Comparison of ENCODE assay signal across 26 cellular contexts in the genomic region with DNA sequence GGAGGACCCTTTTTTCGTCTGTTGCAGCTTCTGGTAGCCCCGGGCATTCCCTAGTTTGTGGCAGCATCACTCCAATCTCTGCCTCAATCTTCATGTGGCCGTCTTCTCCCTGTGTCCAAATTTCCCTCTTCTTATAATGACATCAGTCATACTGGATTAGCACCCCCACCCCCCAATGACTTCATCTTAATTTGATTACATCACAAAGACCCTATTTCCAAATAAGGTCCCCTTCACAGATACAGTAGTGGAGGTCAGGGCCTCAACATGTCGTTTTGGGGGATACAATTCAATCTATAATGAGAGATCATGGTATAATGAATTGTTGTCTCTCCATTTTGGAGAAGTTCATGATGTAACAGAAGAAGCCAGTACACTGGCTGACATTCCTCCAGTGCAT. TPM values are rescaled to one million over a fixed set of nuclear protein-coding genes. Genes with fewer than 3 reads are reported as not detected.
A peak's percentile ranks its signal among the peaks of the same experiment; 100 is the strongest.
DNase-seq lines count a peak whose midpoint lies in the region; ATAC-seq and TF ChIP-seq lines count a peak whose summit lies in the region.
"Had no signal": no experiment of that assay in that cellular context is flagged by ENCODE, and none has a peak within 500 bp of the region (broad histone marks: within the 10 kb centered on the region; RNA-seq: fewer than 3 reads in every experiment).

No MANE protein-coding gene starts in this region.

- no peaks in the 10 kb centered on the region for H3K36me3 ChIP-seq in HEK293 (ENCODE audit: control insufficient read depth in 2 of 2, insufficient read depth in 1 of 2, low read length in 2 of 2)
- H3K36me3 ChIP-seq in MG63 = no peaks in the 10 kb centered on the region
- H3K36me3 ChIP-seq: neural progenitor cell, stomach, tibial artery had no signal

- H3K27me3 ChIP-seq in MG63 = peaks cover 5% of the 10 kb centered on the region; the same call in 1 of the 2 replicates
- H3K27me3 ChIP-seq: neural progenitor cell had no signal

- TF ChIP-seq CTCF in HEK293 (tag by site-specific recombination; IDR thresholded peaks at IDR 0.05) = no peak

- POLR2A ChIA-PET in HEK293 (lab: Yijun Ruan, JAX) = interaction anchor here (1.0 kb wide), 1 partner anchor 25 kb away, joined by 3 read pairs; no protein-coding TSS in a partner anchor

- H3K4me3 ChIP-seq in HEK293 (ENCODE audit: low read depth, low read length) (no peak overlapping the region), MG63 (no peak overlapping the region)
- H3K4me3 ChIP-seq: lung, mucosa of descending colon, neural progenitor cell, stomach, tibial artery had no signal

- H3K36me3 Mint-ChIP-seq in activated T-cell treated with anti-CD3 and anti-CD28 coated beads, Interleukin-2, amount 50 U/mL, for 4 hours (ENCODE audit: insufficient read depth) = no peaks in the 10 kb centered on the region
- peaks cover 2% of the 10 kb centered on the region for H3K36me3 Mint-ChIP-seq in activated T-helper 1 cell treated with anti-CD3 and anti-CD28 coated beads, Interleukin-12 subunit alpha, Interleukin-12 subunit beta, Interleukin-2, Interleukin-4 antibody, amounts not matched to agents 30 ng/mL and 10 ng/mL and 1 ng/mL, durations not matched to agents 14 hours and 24 hours and 36 hours (ENCODE audit: low read depth)
- H3K36me3 Mint-ChIP-seq in stimulated activated effector memory CD8-positive, alpha-beta T cell treated with anti-CD3 and anti-CD28 coated beads, Interleukin-12 subunit alpha, Interleukin-12 subunit beta, amount 100 ng/mL, for 72 hours = peaks cover 18% of the 10 kb centered on the region
- H3K36me3 Mint-ChIP-seq: CD14-positive monocyte, IgD-negative memory B cell, neural progenitor cell, WTC11 had no signal

- no peaks in the 10 kb centered on the region for H3K4me1 ChIP-seq in HEK293 (ENCODE audit: control insufficient read depth, insufficient read depth, low read length)

- H3K27ac ChIP-seq in HEK293 (ENCODE audit: extremely low read depth, low read depth, low read length) = no peak overlapping the region
- H3K27ac ChIP-seq: epithelial cell of prostate, neural progenitor cell, stomach, tibial artery had no signal

- H3K27ac Mint-ChIP-seq in activated T-helper 1 cell treated with anti-CD3 and anti-CD28 coated beads, Interleukin-12 subunit alpha, Interleukin-12 subunit beta, Interleukin-2, Interleukin-4 antibody, amounts not matched to agents 30 ng/mL and 10 ng/mL and 1 ng/mL, durations not matched to agents 14 hours and 24 hours and 36 hours = peak overlapping the region; percentile 94
- peak overlapping the region; percentile 89 for H3K27ac Mint-ChIP-seq in stimulated activated effector memory CD8-positive, alpha-beta T cell treated with anti-CD3 and anti-CD28 coated beads, Interleukin-12 subunit alpha, Interleukin-12 subunit beta, amount 100 ng/mL, for 72 hours
- H3K27ac Mint-ChIP-seq: CD14-positive monocyte, IgD-negative memory B cell, neural progenitor cell, WTC11 had no signal

- peak overlapping the region; percentile 65 for H3K4me3 Mint-ChIP-seq in activated T-cell treated with anti-CD3 and anti-CD28 coated beads, Interleukin-2, amount 50 U/mL, for 4 hours
- H3K4me3 Mint-ChIP-seq in activated T-helper 1 cell treated with anti-CD3 and anti-CD28 coated beads, Interleukin-12 subunit alpha, Interleukin-12 subunit beta, Interleukin-2, Interleukin-4 antibody, amounts not matched to agents 30 ng/mL and 10 ng/mL and 1 ng/mL, durations not matched to agents 14 hours and 24 hours and 36 hours = peak overlapping the region; percentile 46
- peak overlapping the region; percentile 58 for H3K4me3 Mint-ChIP-seq in stimulated activated effector memory CD8-positive, alpha-beta T cell treated with anti-CD3 and anti-CD28 coated beads, Interleukin-12 subunit alpha, Interleukin-12 subunit beta, amount 100 ng/mL, for 72 hours
- H3K4me3 Mint-ChIP-seq: CD14-positive monocyte, IgD-negative memory B cell, neural progenitor cell, WTC11 had no signal

- ATAC-seq in activated T-cell treated with anti-CD3 and anti-CD28 coated beads, Interleukin-2, amount 50 U/mL, for 4 hours = no peak
- ATAC-seq in stimulated activated effector memory CD8-positive, alpha-beta T cell treated with anti-CD3 and anti-CD28 coated beads, Interleukin-12 subunit alpha, Interleukin-12 subunit beta, amount 100 ng/mL, for 72 hours = no peak
- ATAC-seq in GM21825 (IDR thresholded peaks at IDR 0.05; ENCODE audit: unreplicated experiment) = no peak
- ATAC-seq in GM21786 (IDR thresholded peaks at IDR 0.05; ENCODE audit: unreplicated experiment) = no peak
- ATAC-seq: right cardiac atrium, WTC11 had no signal

- no peaks in the 10 kb centered on the region for H3K9me3 ChIP-seq in HEK293 (ENCODE audit: control insufficient read depth, insufficient read depth, low read depth, low read length)
- no peaks in the 10 kb centered on the region for H3K9me3 ChIP-seq in MG63
- H3K9me3 ChIP-seq: mucosa of descending colon, stomach, tibial artery had no signal

- peaks cover 72% of the 10 kb centered on the region for H3K4me1 Mint-ChIP-seq in activated T-cell treated with anti-CD3 and anti-CD28 coated beads, Interleukin-2, amount 50 U/mL, for 4 hours (ENCODE audit: low read depth)
- peaks cover 64% of the 10 kb centered on the region for H3K4me1 Mint-ChIP-seq in activated T-helper 1 cell treated with anti-CD3 and anti-CD28 coated beads, Interleukin-12 subunit alpha, Interleukin-12 subunit beta, Interleukin-2, Interleukin-4 antibody, amounts not matched to agents 30 ng/mL and 10 ng/mL and 1 ng/mL, durations not matched to agents 14 hours and 24 hours and 36 hours (ENCODE audit: low read depth)
- H3K4me1 Mint-ChIP-seq in stimulated activated effector memory CD8-positive, alpha-beta T cell treated with anti-CD3 and anti-CD28 coated beads, Interleukin-12 subunit alpha, Interleukin-12 subunit beta, amount 100 ng/mL, for 72 hours = peaks cover 37% of the 10 kb centered on the region
- H3K4me1 Mint-ChIP-seq: CD14-positive monocyte had no signal

- CTCF ChIA-PET in HEK293 (lab: Yijun Ruan, JAX) = interaction anchor here (0.9 kb wide), 1 partner anchor 751 kb away, joined by 3 read pairs; no protein-coding TSS in a partner anchor

- no peaks in the 10 kb centered on the region for H3K27me3 Mint-ChIP-seq in activated T-cell treated with anti-CD3 and anti-CD28 coated beads, Interleukin-2, amount 50 U/mL, for 4 hours (ENCODE audit: low read depth)
- H3K27me3 Mint-ChIP-seq in activated T-helper 1 cell treated with anti-CD3 and anti-CD28 coated beads, Interleukin-12 subunit alpha, Interleukin-12 subunit beta, Interleukin-2, Interleukin-4 antibody, amounts not matched to agents 30 ng/mL and 10 ng/mL and 1 ng/mL, durations not matched to agents 14 hours and 24 hours and 36 hours (ENCODE audit: insufficient read depth) = peaks cover 2% of the 10 kb centered on the region

- intact Hi-C loops in activated T-helper 1 cell treated with anti-CD3 and anti-CD28 coated beads, Interleukin-12 subunit alpha, Interleukin-12 subunit beta, Interleukin-2, Interleukin-4 antibody, amounts not matched to agents 30 ng/mL and 10 ng/mL and 1 ng/mL, durations not matched to agents 14 hours and 24 hours and 36 hours (cut with micrococcal nuclease) = loop anchor here (2.0 kb wide), 1 partner anchor 51 kb away; no protein-coding TSS in a partner anchor

- H3K9me3 Mint-ChIP-seq in activated T-cell treated with anti-CD3 and anti-CD28 coated beads, Interleukin-2, amount 50 U/mL, for 4 hours = no peaks in the 10 kb centered on the region
- H3K9me3 Mint-ChIP-seq in activated T-helper 1 cell treated with anti-CD3 and anti-CD28 coated beads, Interleukin-12 subunit alpha, Interleukin-12 subunit beta, Interleukin-2, Interleukin-4 antibody, amounts not matched to agents 30 ng/mL and 10 ng/mL and 1 ng/mL, durations not matched to agents 14 hours and 24 hours and 36 hours = no peaks in the 10 kb centered on the region
- H3K9me3 Mint-ChIP-seq in stimulated activated effector memory CD8-positive, alpha-beta T cell treated with anti-CD3 and anti-CD28 coated beads, Interleukin-12 subunit alpha, Interleukin-12 subunit beta, amount 100 ng/mL, for 72 hours = no peaks in the 10 kb centered on the region
- H3K9me3 Mint-ChIP-seq: CD14-positive monocyte, IgD-negative memory B cell, WTC11 had no signal

- DNase-seq in activated T-cell treated with anti-CD3 and anti-CD28 coated beads, Interleukin-2, amount 50 U/mL, for 4 hours = no peak
- no peak for DNase-seq in activated T-cell treated with anti-CD3 and anti-CD28 coated beads, Interleukin-2, amount 50 U/mL, for 1 hour
- no peak for DNase-seq in activated T-helper 1 cell treated with anti-CD3 and anti-CD28 coated beads, Interleukin-12 subunit alpha, Interleukin-12 subunit beta, Interleukin-2, Interleukin-4 antibody, amounts not matched to agents 30 ng/mL and 10 ng/mL and 1 ng/mL, durations not matched to agents 14 hours and 24 hours and 36 hours (ENCODE audit: low spot score)
- DNase-seq in stimulated activated effector memory CD8-positive, alpha-beta T cell treated with anti-CD3 and anti-CD28 coated beads, Interleukin-12 subunit alpha, Interleukin-12 subunit beta, amount 100 ng/mL, for 72 hours (ENCODE audit: low spot score in 2 of 2) = no peak
- no peak for DNase-seq in MG63
- DNase-seq: kidney; mucosa of descending colon; NCI-H2029 treated with DMSO at 0.1 percent for 48 hours; NCI-H345; NCI-H774; right cardiac atrium; RPMI8226; stimulated activated CD4-positive, alpha-beta T cell treated with anti-CD3 and anti-CD28 coated beads, Interleukin-12 subunit alpha, Interleukin-12 subunit beta, amount 100 ng/mL, for 4 hours; stimulated activated CD4-positive, alpha-beta T cell treated with anti-CD3 and anti-CD28 coated beads, Interleukin-4, amount 100 ng/mL, for 24 hours; stomach; T1000; tibial artery had no signal

TF ChIP-seq in HEK293, 187 proteins besides CTCF, POLR2A, EP300 and RAD21 (continues in another document):
- no peak for TF ChIP-seq OVOL3 (tag by site-specific recombination; IDR thresholded peaks at IDR 0.05)
- TF ChIP-seq, protein P1, sequence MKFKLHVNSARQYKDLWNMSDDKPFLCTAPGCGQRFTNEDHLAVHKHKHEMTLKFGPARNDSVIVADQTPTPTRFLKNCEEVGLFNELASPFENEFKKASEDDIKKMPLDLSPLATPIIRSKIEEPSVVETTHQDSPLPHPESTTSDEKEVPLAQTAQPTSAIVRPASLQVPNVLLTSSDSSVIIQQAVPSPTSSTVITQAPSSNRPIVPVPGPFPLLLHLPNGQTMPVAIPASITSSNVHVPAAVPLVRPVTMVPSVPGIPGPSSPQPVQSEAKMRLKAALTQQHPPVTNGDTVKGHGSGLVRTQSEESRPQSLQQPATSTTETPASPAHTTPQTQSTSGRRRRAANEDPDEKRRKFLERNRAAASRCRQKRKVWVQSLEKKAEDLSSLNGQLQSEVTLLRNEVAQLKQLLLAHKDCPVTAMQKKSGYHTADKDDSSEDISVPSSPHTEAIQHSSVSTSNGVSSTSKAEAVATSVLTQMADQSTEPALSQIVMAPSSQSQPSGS (tag by site-specific recombination; IDR thresholded peaks at IDR 0.05; ENCODE audit: low read depth) = peak; percentile 90

RNA-seq across cellular contexts. Expression of a gene that starts 28.1 kb away (rescaled TPM):
- 100 to 1,000 TPM; 114 to 137 (median 123) TPM for total RNA-seq in activated T-cell treated with anti-CD3 and anti-CD28 coated beads, Interleukin-2, amount 50 U/mL, for 4 hours
- 97.5 and 101 TPM in 2 replicates for total RNA-seq in activated T-helper 1 cell treated with anti-CD3 and anti-CD28 coated beads, Interleukin-12 subunit alpha, Interleukin-12 subunit beta, Interleukin-2, Interleukin-4 antibody, amounts not matched to agents 30 ng/mL and 10 ng/mL and 1 ng/mL, durations not matched to agents 14 hours and 24 hours and 36 hours
- total RNA-seq in MG63 (2014; rRNA removed; shearing (Covaris generic); ENCODE audit: low replicate concordance) = 13.8 and 19.4 TPM in 2 replicates
